8 cellular contexts compared by ENCODE assay signal in genomic region chr13:20136781-20137703, GRCh38.
DNase-seq lines count a peak whose midpoint lies in the region; TF ChIP-seq lines count a peak whose summit lies in the region.

No MANE protein-coding gene starts in this region.

- H3K4me1 ChIP-seq in mucosa of rectum (ENCODE audit: control insufficient read depth in 2 of 2, insufficient read depth in 2 of 2, low read length in 2 of 2): peaks cover 0 to 2% of the 10 kb centered on the region in 2 donors

- H3K4me3 ChIP-seq in NB4 (ENCODE audit: low read depth, low read length) (no peak overlapping the region), astrocyte of the cerebellum (ENCODE audit: low read depth, low read length) (no peak overlapping the region), mucosa of rectum (ENCODE audit: low read length in 2 of 2) (peak overlapping the region; percentile 6 to 22)

- H3K36me3 ChIP-seq in mucosa of rectum (ENCODE audit: control insufficient read depth in 2 of 2, insufficient read depth in 2 of 2, low read length in 2 of 2): no peaks in the 10 kb centered on the region

- TF ChIP-seq CTCF in GM10248 (IDR thresholded peaks at IDR 0.05; ENCODE audit: control extremely low read depth, extremely low read depth, low read depth, missing control alignments) (peak; percentile 72), NB4 (IDR thresholded peaks at IDR 0.05; ENCODE audit: low read depth, low read length) (peak; percentile 74), astrocyte of the cerebellum (IDR thresholded peaks at IDR 0.05; ENCODE audit: low read depth, low read length, missing control alignments) (peak; percentile 32)

- peak overlapping the region in 1 of 2 donors; percentile 19 for H3K9ac ChIP-seq in mucosa of rectum (ENCODE audit: low read depth in 1 of 2, low read length in 2 of 2)

- DNase-seq in GM10248 (ENCODE audit: extremely low spot score) (peak; percentile 59), NB4 (ENCODE audit: low read depth) (peak; percentile 61), astrocyte of the cerebellum (ENCODE audit: low read depth) (no peak), C1 segment of cervical spinal cord (lab: John Stamatoyannopoulos, UW) (no peak), midbrain (lab: John Stamatoyannopoulos, UW) (no peak), DMS79 (lab: John Stamatoyannopoulos, UW) (no peak), hepatic stellate cell (ENCODE audit: low spot score) (no peak)

- H3K9me3 ChIP-seq in mucosa of rectum (ENCODE audit: control insufficient read depth in 2 of 2, low read length in 2 of 2): no peaks in the 10 kb centered on the region

- CTCF ChIA-PET in GM10248 (lab: Yijun Ruan, JAX): interaction anchor here (1.4 kb wide), 1 partner anchor 46 kb away, joined by 3 read pairs; no protein-coding TSS in a partner anchor

- H3K27me3 ChIP-seq in mucosa of rectum (ENCODE audit: control insufficient read depth in 2 of 2, insufficient read depth in 2 of 2, low read length in 2 of 2): peaks cover 12 to 20% of the 10 kb centered on the region in 2 donors

- POLR2A ChIA-PET in GM10248 (lab: Yijun Ruan, JAX): no interaction called here

- no peak overlapping the region for H3K27ac ChIP-seq in mucosa of rectum (ENCODE audit: low read depth in 2 of 2, low read length in 2 of 2)

- TF ChIP-seq POLR2A in NB4 (IDR thresholded peaks at IDR 0.05; ENCODE audit: extremely low read depth, insufficient read length): no peak

- in situ Hi-C loops in astrocyte of the cerebellum (cut with HindIII; ENCODE audit: low sequenced_read_pairs): loop anchor here (5.0 kb wide), 1 partner anchor 65 kb away; no protein-coding TSS in a partner anchor

Comparison
In these comparisons a context has a peak if more than half of its experiments do, and no peak if none do; other contexts are left out.
1. DNase-seq: peak in GM10248 (single experiment) and NB4 (single experiment); none in astrocyte of the cerebellum (single experiment), C1 segment of cervical spinal cord (0 of 14), midbrain (single experiment), DMS79 (single experiment) and hepatic stellate cell (single experiment).
2. H3K4me3 ChIP-seq: peak in mucosa of rectum (2 of 2); none in NB4 (single experiment) and astrocyte of the cerebellum (single experiment).
3. Peak in every context shown above with its lines, with median percentiles within 50 percentile points of each other: CTCF ChIP-seq.